Comparison of ENCODE assay signal across 22 cellular contexts in the genomic region with DNA sequence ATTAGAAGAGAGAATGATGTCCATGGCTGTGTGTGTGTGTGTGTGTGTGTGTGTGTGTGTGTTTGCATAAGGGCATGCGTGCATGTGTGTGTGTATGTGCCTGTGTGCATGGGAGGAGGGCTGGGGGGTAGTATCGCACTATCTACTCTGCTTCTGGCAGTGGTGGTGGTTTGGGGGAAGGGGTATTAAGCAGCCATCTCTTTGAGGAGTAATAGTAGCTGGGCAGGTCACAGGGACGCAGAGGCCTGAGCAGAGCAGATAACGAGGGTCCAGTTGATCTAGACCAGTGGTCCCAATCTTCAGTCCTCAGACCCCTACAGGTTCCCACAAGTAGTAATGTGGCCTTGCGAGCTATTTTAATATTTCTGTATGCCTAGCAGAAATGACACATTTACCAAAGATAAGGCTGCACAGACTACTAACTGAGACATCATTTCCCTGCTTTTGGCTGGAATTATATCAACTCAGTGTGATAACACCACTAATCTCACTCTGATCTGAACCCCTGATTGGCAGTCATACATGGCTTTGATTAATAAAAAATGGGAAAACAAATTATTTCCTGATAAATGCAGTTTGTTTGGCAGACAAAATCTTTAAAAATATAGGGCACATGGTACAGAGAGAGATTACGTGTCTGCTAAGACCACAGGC.
DNase-seq lines count a peak whose midpoint lies in the region; ATAC-seq and TF ChIP-seq lines count a peak whose summit lies in the region.
"Had no signal": no experiment of that assay in that cellular context is flagged by ENCODE, and none has a peak within 500 bp of the region (broad histone marks: within the 10 kb centered on the region; RNA-seq: fewer than 3 reads in every experiment).

No MANE protein-coding gene starts in this region.

- no peak overlapping the region for H3K14ac ChIP-seq in neuronal stem cell (ENCODE audit: low read length)

- H3K4me3 Mint-ChIP-seq in brain = no peak overlapping the region
- H3K4me3 Mint-ChIP-seq in activated CD4-positive, alpha-beta memory T cell treated with anti-CD3 and anti-CD28 coated beads, Interleukin-2, amount 10 ng/mL, durations not matched to agents 7 days and 5 days = no peak overlapping the region
- H3K4me3 Mint-ChIP-seq: B cell; CD14-positive monocyte; CD4-positive, alpha-beta T cell; CD8-positive, alpha-beta memory T cell had no signal

- H3K9ac ChIP-seq in neuronal stem cell (ENCODE audit: low read depth, low read length, poor library complexity) = no peak overlapping the region
- H3K9ac ChIP-seq: BLaER1 treated with 17β-estradiol and CSF1 and Interleukin-3, amounts not matched to agents 10 nM and 100 nM; GM23248 had no signal

- peaks cover 0 to 5% (median 2%) of the 10 kb centered on the region in 5 experiments for H3K9me3 Mint-ChIP-seq in brain
- no peaks in the 10 kb centered on the region for H3K9me3 Mint-ChIP-seq in activated CD4-positive, alpha-beta memory T cell treated with anti-CD3 and anti-CD28 coated beads, Interleukin-2, amount 10 ng/mL, durations not matched to agents 7 days and 5 days
- H3K9me3 Mint-ChIP-seq: CD14-positive monocyte; CD4-positive, alpha-beta T cell; CD8-positive, alpha-beta memory T cell had no signal

- DNase-seq in cardiac septum (ENCODE audit: low spot score) (peak; percentile 39), Right ventricle myocardium inferior (ENCODE audit: missing footprints) (no peak), neuronal stem cell (ENCODE audit: low spot score) (no peak)
- no peak for DNase-seq in activated CD4-positive, alpha-beta memory T cell treated with anti-CD3 and anti-CD28 coated beads, Interleukin-2, amount 10 ng/mL, durations not matched to agents 7 days and 5 days
- DNase-seq: CD4-positive, alpha-beta T cell; CD8-positive, alpha-beta memory T cell; DMS 273 treated with DMSO at 0.1 percent for 48 hours; DMS79; EL; GDM1; GM23248; H7; HCEC 1CT had no signal

- H3K18ac ChIP-seq in neuronal stem cell (ENCODE audit: low read length) = no peak overlapping the region

- no peaks in the 10 kb centered on the region for H3K79me1 ChIP-seq in neuronal stem cell (ENCODE audit: low read depth, low read length)

- H2BK5ac ChIP-seq in neuronal stem cell (ENCODE audit: low read length) = no peak overlapping the region

- POLR2A ChIA-PET in activated CD4-positive, alpha-beta memory T cell treated with anti-CD3 and anti-CD28 coated beads, Interleukin-2, amount 10 ng/mL, durations not matched to agents 7 days and 5 days (lab: Charles Lee) = no interaction called here

- H2BK15ac ChIP-seq in neuronal stem cell (ENCODE audit: low read length) = no peak overlapping the region

- H3K4me1 ChIP-seq in neuronal stem cell (ENCODE audit: control insufficient read depth in 2 of 2, insufficient read depth in 1 of 2, low read depth in 1 of 2, low read length in 2 of 2) = peaks cover 0 to 5% of the 10 kb centered on the region in 2 donors

- intact Hi-C loops in cardiac septum (cut with DNase I) (no loop called here), Right ventricle myocardium inferior (cut with DNase I) (no loop called here)

- no peak overlapping the region for H2BK120ac ChIP-seq in neuronal stem cell (ENCODE audit: low read depth, low read length)

- no peak overlapping the region for H3K4me3 ChIP-seq in neuronal stem cell (ENCODE audit: low read length in 2 of 2)
- H3K4me3 ChIP-seq: BLaER1 treated with 17β-estradiol and CSF1 and Interleukin-3, amounts not matched to agents 10 nM and 100 nM; GM12878; GM23248 had no signal

- no CpG with 5 or more reads among the region's 6 CpGs for WGBS in neuronal stem cell (ENCODE audit: extremely low coverage in 2 of 2, insufficient read length in 2 of 2, insufficient replicate concordance in 1 of 2), 2 donors

- H2AK5ac ChIP-seq in neuronal stem cell (ENCODE audit: low read depth, low read length) = no peak overlapping the region

- peak overlapping the region; percentile 32 for H4K91ac ChIP-seq in neuronal stem cell (ENCODE audit: low read depth, low read length, poor library complexity)

- H3K27ac ChIP-seq in neuronal stem cell (replicated peaks; ENCODE audit: low read length) = no peak overlapping the region
- H3K27ac ChIP-seq: 22Rv1; BLaER1 treated with 17β-estradiol and CSF1 and Interleukin-3, amounts not matched to agents 10 nM and 100 nM; GM23248 had no signal

- no peak overlapping the region for H3K4me2 ChIP-seq in neuronal stem cell (ENCODE audit: insufficient read depth, low read length, poor library complexity, severe bottlenecking)
- H3K4me2 ChIP-seq: BLaER1 treated with 17β-estradiol and CSF1 and Interleukin-3, amounts not matched to agents 10 nM and 100 nM had no signal

- CTCF ChIA-PET in activated CD4-positive, alpha-beta memory T cell treated with anti-CD3 and anti-CD28 coated beads, Interleukin-2, amount 10 ng/mL, durations not matched to agents 7 days and 5 days (lab: Charles Lee) = no interaction called here

- peak overlapping the region; percentile 0 to 94 (median 78) for H3K27ac Mint-ChIP-seq in brain
- no peak overlapping the region for H3K27ac Mint-ChIP-seq in activated CD4-positive, alpha-beta memory T cell treated with anti-CD3 and anti-CD28 coated beads, Interleukin-2, amount 10 ng/mL, durations not matched to agents 7 days and 5 days
- H3K27ac Mint-ChIP-seq: B cell; CD14-positive monocyte; CD4-positive, alpha-beta T cell; CD8-positive, alpha-beta memory T cell had no signal

- no peak for ATAC-seq in Right ventricle myocardium inferior
- ATAC-seq in GM19395 (IDR thresholded peaks at IDR 0.05; ENCODE audit: unreplicated experiment) = no peak
- no peak for ATAC-seq in HG03108 (IDR thresholded peaks at IDR 0.05; ENCODE audit: unreplicated experiment)
- ATAC-seq in GM21723 (IDR thresholded peaks at IDR 0.05; ENCODE audit: unreplicated experiment) = no peak
- ATAC-seq: GM12878 had no signal

- H3K4me1 Mint-ChIP-seq in brain = peaks cover 74% of the 10 kb centered on the region
- H3K4me1 Mint-ChIP-seq in activated CD4-positive, alpha-beta memory T cell treated with anti-CD3 and anti-CD28 coated beads, Interleukin-2, amount 10 ng/mL, durations not matched to agents 7 days and 5 days = no peaks in the 10 kb centered on the region
- H3K4me1 Mint-ChIP-seq: B cell; CD14-positive monocyte; CD8-positive, alpha-beta memory T cell had no signal

- H3K36me3 Mint-ChIP-seq in brain = no peaks in the 10 kb centered on the region
- no peaks in the 10 kb centered on the region for H3K36me3 Mint-ChIP-seq in activated CD4-positive, alpha-beta memory T cell treated with anti-CD3 and anti-CD28 coated beads, Interleukin-2, amount 10 ng/mL, durations not matched to agents 7 days and 5 days (ENCODE audit: low read depth)
- H3K36me3 Mint-ChIP-seq: CD14-positive monocyte; CD8-positive, alpha-beta memory T cell had no signal

- no peak for TF ChIP-seq CTCF in brain (conservative IDR thresholded peaks at IDR 0.05)

- no peak overlapping the region for H2AFZ ChIP-seq in neuronal stem cell (ENCODE audit: low read length)
- H2AFZ ChIP-seq: GM23248 had no signal

- H3K9me3 ChIP-seq in neuronal stem cell (replicated peaks in 1 of 2; ENCODE audit: control insufficient read depth in 2 of 2, insufficient read depth in 1 of 2, low read depth in 1 of 2, low read length in 2 of 2) = no peaks in the 10 kb centered on the region
- H3K9me3 ChIP-seq: BLaER1 treated with 17β-estradiol and CSF1 and Interleukin-3, amounts not matched to agents 10 nM and 100 nM had no signal

- no peak overlapping the region for H3K4ac ChIP-seq in neuronal stem cell (ENCODE audit: low read length)

- no peak overlapping the region for H3K23ac ChIP-seq in neuronal stem cell (ENCODE audit: low read depth, low read length, poor library complexity)

- H3K36me3 ChIP-seq in neuronal stem cell (replicated peaks in 1 of 2; ENCODE audit: control insufficient read depth in 2 of 2, insufficient read depth in 2 of 2, low read length in 2 of 2) = no peaks in the 10 kb centered on the region
- H3K36me3 ChIP-seq: BLaER1 treated with 17β-estradiol and CSF1 and Interleukin-3, amounts not matched to agents 10 nM and 100 nM had no signal

- no peak overlapping the region for H2BK12ac ChIP-seq in neuronal stem cell (ENCODE audit: low read length)

- no peaks in the 10 kb centered on the region for H3K27me3 ChIP-seq in neuronal stem cell (ENCODE audit: control insufficient read depth in 3 of 3, insufficient read depth in 3 of 3, low read depth in 1 of 3, low read length in 3 of 3)
- H3K27me3 ChIP-seq: BLaER1 treated with 17β-estradiol and CSF1 and Interleukin-3, amounts not matched to agents 10 nM and 100 nM had no signal

- H4K8ac ChIP-seq in neuronal stem cell (ENCODE audit: low read depth, low read length) = no peak overlapping the region

- H3K27me3 Mint-ChIP-seq in brain = peaks cover 7% of the 10 kb centered on the region
- H3K27me3 Mint-ChIP-seq in activated CD4-positive, alpha-beta memory T cell treated with anti-CD3 and anti-CD28 coated beads, Interleukin-2, amount 10 ng/mL, durations not matched to agents 7 days and 5 days = peaks cover 1% of the 10 kb centered on the region
